Comparison of ENCODE assay signal across 21 cellular contexts in the genomic region with DNA sequence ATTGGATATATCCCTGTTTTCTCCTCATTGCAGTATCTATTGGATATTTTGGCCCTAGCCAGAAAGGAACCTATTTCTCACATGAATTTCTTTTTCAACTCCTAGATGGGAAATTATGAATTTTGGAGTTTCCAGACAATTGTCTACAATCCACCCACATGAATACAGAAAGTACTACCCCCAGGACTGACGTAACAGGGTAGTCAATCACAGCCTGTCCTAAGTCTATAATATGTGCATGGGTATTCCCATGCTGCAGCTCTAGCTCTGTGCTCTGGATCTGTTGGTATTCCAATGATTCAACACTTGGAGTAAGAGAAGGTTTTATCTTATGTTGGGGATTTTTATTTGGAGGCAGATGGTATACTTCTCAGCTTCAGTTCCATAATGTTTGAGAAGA.
"Had no signal": no experiment of that assay in that cellular context is flagged by ENCODE, and none has a peak within 500 bp of the region (broad histone marks: within the 10 kb centered on the region; RNA-seq: fewer than 3 reads in every experiment).

No MANE protein-coding gene starts in this region.

- DNase-seq: central memory CD4-positive, alpha-beta T cell; colonic mucosa; effector memory CD8-positive, alpha-beta T cell; head of caudate nucleus; kidney; posterior cingulate gyrus; psoas muscle; spleen; stimulated activated CD4-positive, alpha-beta T cell treated with anti-CD3 and anti-CD28 coated beads, Interleukin-4, amount 100 ng/mL, for 4 hours; stimulated activated naive B cell treated with anti-CD40 and anti-IgM and Interleukin-4, amounts not matched to agents 10 μg/mL and 1 μg/mL and 100 μg/mL, for 72 hours had no signal

- H3K4me2 ChIP-seq: hepatocyte, neural progenitor cell had no signal

- H3K9ac ChIP-seq: neural progenitor cell had no signal

- H3K4me3 ChIP-seq: colonic mucosa, hepatocyte, neural progenitor cell, psoas muscle, skin epidermis, spleen, suprapubic skin had no signal

- H3K27me3 Mint-ChIP-seq: effector memory CD8-positive, alpha-beta T cell; natural killer cell treated with Interleukin-12 subunit alpha and Interleukin-12 subunit beta and Interleukin-15 and Interleukin-18, amount 100 ng/mL, for 72 hours; stimulated activated naive B cell treated with anti-CD40 and anti-IgM and Interleukin-4, amounts not matched to agents 10 μg/mL and 1 μg/mL and 100 μg/mL, for 72 hours; stimulated activated naive CD8-positive, alpha-beta T cell treated with anti-CD3 and anti-CD28 coated beads, Interleukin-15, Interleukin-2, amounts not matched to agents 100 ng/mL and 50 ng/mL, for 24 hours had no signal

- H3K27ac ChIP-seq: colonic mucosa, hepatocyte, neural progenitor cell, psoas muscle, skin epidermis, suprapubic skin had no signal

- H3K9me3 ChIP-seq: colonic mucosa, suprapubic skin had no signal

- H3K79me2 ChIP-seq: hepatocyte had no signal

- H3K4me3 Mint-ChIP-seq: dendritic cell treated with granulocyte-macrophage colony-stimulating factor and Interleukin-4, amounts not matched to agents 40 ng/mL and 50 ng/mL, for 4 days; effector memory CD8-positive, alpha-beta T cell; natural killer cell treated with Interleukin-12 subunit alpha and Interleukin-12 subunit beta and Interleukin-15 and Interleukin-18, amount 100 ng/mL, for 72 hours; neural progenitor cell; stimulated activated naive B cell treated with anti-CD40 and anti-IgM and Interleukin-4, amounts not matched to agents 10 μg/mL and 1 μg/mL and 100 μg/mL, for 72 hours; stimulated activated naive CD8-positive, alpha-beta T cell treated with anti-CD3 and anti-CD28 coated beads, Interleukin-15, Interleukin-2, amounts not matched to agents 100 ng/mL and 50 ng/mL, for 24 hours; type B pancreatic cell had no signal

- H3K36me3 ChIP-seq: colonic mucosa, neural progenitor cell, spleen, suprapubic skin had no signal

- FAIRE-seq: endometrium, frontal cortex, kidney had no signal

- H3K27me3 ChIP-seq: colonic mucosa, hepatocyte, neural progenitor cell, spleen, suprapubic skin had no signal

- H3K36me3 Mint-ChIP-seq: natural killer cell treated with Interleukin-12 subunit alpha and Interleukin-12 subunit beta and Interleukin-15 and Interleukin-18, amount 100 ng/mL, for 72 hours; neural progenitor cell; stimulated activated naive B cell treated with anti-CD40 and anti-IgM and Interleukin-4, amounts not matched to agents 10 μg/mL and 1 μg/mL and 100 μg/mL, for 72 hours; type B pancreatic cell had no signal

- H3K27ac Mint-ChIP-seq: dendritic cell treated with granulocyte-macrophage colony-stimulating factor and Interleukin-4, amounts not matched to agents 40 ng/mL and 50 ng/mL, for 4 days; effector memory CD8-positive, alpha-beta T cell; natural killer cell treated with Interleukin-12 subunit alpha and Interleukin-12 subunit beta and Interleukin-15 and Interleukin-18, amount 100 ng/mL, for 72 hours; neural progenitor cell; stimulated activated naive B cell treated with anti-CD40 and anti-IgM and Interleukin-4, amounts not matched to agents 10 μg/mL and 1 μg/mL and 100 μg/mL, for 72 hours; stimulated activated naive CD8-positive, alpha-beta T cell treated with anti-CD3 and anti-CD28 coated beads, Interleukin-15, Interleukin-2, amounts not matched to agents 100 ng/mL and 50 ng/mL, for 24 hours; type B pancreatic cell had no signal

- H2AFZ ChIP-seq: hepatocyte, neural progenitor cell had no signal

- H3K9me3 Mint-ChIP-seq: neural progenitor cell; stimulated activated naive CD8-positive, alpha-beta T cell treated with anti-CD3 and anti-CD28 coated beads, Interleukin-15, Interleukin-2, amounts not matched to agents 100 ng/mL and 50 ng/mL, for 24 hours; type B pancreatic cell had no signal

- ATAC-seq: effector memory CD8-positive, alpha-beta T cell; left lobe of liver; natural killer cell treated with Interleukin-12 subunit alpha and Interleukin-12 subunit beta and Interleukin-15 and Interleukin-18, amount 100 ng/mL, for 72 hours; psoas muscle; stimulated activated naive B cell treated with anti-CD40 and anti-IgM and Interleukin-4, amounts not matched to agents 10 μg/mL and 1 μg/mL and 100 μg/mL, for 72 hours had no signal

- H3K4me1 Mint-ChIP-seq: neural progenitor cell; stimulated activated naive B cell treated with anti-CD40 and anti-IgM and Interleukin-4, amounts not matched to agents 10 μg/mL and 1 μg/mL and 100 μg/mL, for 72 hours had no signal

- H3K4me1 ChIP-seq: colonic mucosa, neural progenitor cell, psoas muscle, suprapubic skin had no signal
